In genomic region chr3:80190051-80190450, GRCh38 we compare ENCODE assay signal across 12 cellular contexts.
A peak's percentile ranks its signal among the peaks of the same experiment; 100 is the strongest.
DNase-seq lines count a peak whose midpoint lies in the region; ATAC-seq and TF ChIP-seq lines count a peak whose summit lies in the region.
"Had no signal": no experiment of that assay in that cellular context is flagged by ENCODE, and none has a peak within 500 bp of the region (broad histone marks: within the 10 kb centered on the region; RNA-seq: fewer than 3 reads in every experiment).

No MANE protein-coding gene starts in this region.

- no peak overlapping the region for H3K4ac ChIP-seq in neuronal stem cell (ENCODE audit: low read length)

- peaks cover 7% of the 10 kb centered on the region for H3K4me1 Mint-ChIP-seq in GM23338
- H3K4me1 Mint-ChIP-seq: activated CD4-positive, alpha-beta T cell treated with anti-CD3 and anti-CD28 coated beads for 36 hours; activated naive CD4-positive, alpha-beta T cell treated with anti-CD3 and anti-CD28 coated beads, Interleukin-2, amount 10 ng/mL, durations not matched to agents 7 days and 5 days; stimulated activated naive CD8-positive, alpha-beta T cell treated with anti-CD3 and anti-CD28 coated beads, Interleukin-15, amount 100 ng/mL, for 72 hours had no signal

- no peak overlapping the region for H2BK15ac ChIP-seq in neuronal stem cell (ENCODE audit: low read length)

- H3K27me3 ChIP-seq in GM23338 (ENCODE audit: insufficient read depth) (no peaks in the 10 kb centered on the region), neuronal stem cell (ENCODE audit: control insufficient read depth in 3 of 3, insufficient read depth in 3 of 3, low read depth in 1 of 3, low read length in 3 of 3) (no peaks in the 10 kb centered on the region)

- no CpG with 5 or more reads among the region's 3 CpGs for WGBS in neuronal stem cell (ENCODE audit: extremely low coverage in 2 of 2, insufficient read length in 2 of 2, insufficient replicate concordance in 1 of 2), 2 donors

- no peak overlapping the region for H3K18ac ChIP-seq in neuronal stem cell (ENCODE audit: low read length)

- no peaks in the 10 kb centered on the region for H3K9me3 Mint-ChIP-seq in GM23338

- H4K91ac ChIP-seq in neuronal stem cell (ENCODE audit: low read depth, low read length, poor library complexity) = no peak overlapping the region

- no peak overlapping the region for H2BK120ac ChIP-seq in neuronal stem cell (ENCODE audit: low read depth, low read length)

- H3K9ac ChIP-seq in neuronal stem cell (ENCODE audit: low read depth, low read length, poor library complexity) = no peak overlapping the region

- no peak overlapping the region for H3K23ac ChIP-seq in neuronal stem cell (ENCODE audit: low read depth, low read length, poor library complexity)

- ATAC-seq in GM23338 (peak; percentile 56; the same call in 2 of the 3 replicates), esophagus mucosa (no peak)
- ATAC-seq: activated CD4-positive, alpha-beta T cell treated with anti-CD3 and anti-CD28 coated beads for 36 hours; stimulated activated naive CD8-positive, alpha-beta T cell treated with anti-CD3 and anti-CD28 coated beads, Interleukin-15, amount 100 ng/mL, for 72 hours had no signal

- H3K27ac ChIP-seq in GM23338 (ENCODE audit: low read depth) (no peak overlapping the region), epithelial cell of prostate (peak overlapping the region; percentile 24), neuronal stem cell (replicated peaks; ENCODE audit: low read length) (no peak overlapping the region)

- no peak for TF ChIP-seq CTCF in GM23338 (conservative IDR thresholded peaks at IDR 0.05; ENCODE audit: low read depth in 2 of 2)

- H2AFZ ChIP-seq in GM23338 = no peak overlapping the region
- H2AFZ ChIP-seq in neuronal stem cell (ENCODE audit: low read length) = peak overlapping the region; percentile 40

- H3F3A ChIP-seq in GM23338 (replicated peaks; ENCODE audit: low read depth) = no peaks in the 10 kb centered on the region

- no peaks in the 10 kb centered on the region for H3K36me3 Mint-ChIP-seq in GM23338 (ENCODE audit: low read depth)
- H3K36me3 Mint-ChIP-seq: activated naive CD4-positive, alpha-beta T cell treated with anti-CD3 and anti-CD28 coated beads, Interleukin-2, amount 10 ng/mL, durations not matched to agents 7 days and 5 days had no signal

- no peaks in the 10 kb centered on the region for H3K79me1 ChIP-seq in neuronal stem cell (ENCODE audit: low read depth, low read length)

- H3K4me3 ChIP-seq in GM23338 = no peak overlapping the region
- H3K4me3 ChIP-seq in neuronal stem cell (ENCODE audit: low read length in 2 of 2) = no peak overlapping the region

- H2AK5ac ChIP-seq in neuronal stem cell (ENCODE audit: low read depth, low read length) = no peak overlapping the region

- no peak overlapping the region for H2BK5ac ChIP-seq in neuronal stem cell (ENCODE audit: low read length)

- peak overlapping the region; percentile 17 for H3K27ac Mint-ChIP-seq in GM23338
- H3K27ac Mint-ChIP-seq: activated CD4-positive, alpha-beta T cell treated with anti-CD3 and anti-CD28 coated beads for 36 hours; activated naive CD4-positive, alpha-beta T cell treated with anti-CD3 and anti-CD28 coated beads, Interleukin-2, amount 10 ng/mL, durations not matched to agents 7 days and 5 days; stimulated activated naive CD8-positive, alpha-beta T cell treated with anti-CD3 and anti-CD28 coated beads, Interleukin-15, amount 100 ng/mL, for 72 hours had no signal

- no peaks in the 10 kb centered on the region for H3K79me2 ChIP-seq in GM23338 (replicated peaks; ENCODE audit: insufficient read depth)

- H4K20me1 ChIP-seq in GM23338 (replicated peaks; ENCODE audit: insufficient read depth) = no peaks in the 10 kb centered on the region

- H3K9me3 ChIP-seq in neuronal stem cell (replicated peaks in 1 of 2; ENCODE audit: control insufficient read depth in 2 of 2, insufficient read depth in 1 of 2, low read depth in 1 of 2, low read length in 2 of 2) = no peaks in the 10 kb centered on the region

- no peak overlapping the region for H3K14ac ChIP-seq in neuronal stem cell (ENCODE audit: low read length)

- DNase-seq in GM23338 (ENCODE audit: low spot score) (peak; percentile 24), RPMI7951 (ENCODE audit: low read depth) (peak; percentile 48), epithelial cell of prostate (ENCODE audit: low read depth, low spot score) (peak; percentile 77), neuronal stem cell (ENCODE audit: low spot score) (no peak), NCI-H1048 (lab: John Stamatoyannopoulos, UW) (no peak), mesenteric fat pad (ENCODE audit: low spot score) (no peak), NCI-H146 treated with DMSO at 0.1 percent for 48 hours (lab: John Stamatoyannopoulos, UW; ENCODE audit: unreplicated experiment) (no peak)
- DNase-seq: activated CD4-positive, alpha-beta T cell treated with anti-CD3 and anti-CD28 coated beads for 36 hours; activated naive CD4-positive, alpha-beta T cell treated with anti-CD3 and anti-CD28 coated beads, Interleukin-2, amount 10 ng/mL, durations not matched to agents 7 days and 5 days; NCI-H187 treated with DMSO at 0.1 percent for 48 hours; stimulated activated naive CD8-positive, alpha-beta T cell treated with anti-CD3 and anti-CD28 coated beads, Interleukin-15, amount 100 ng/mL, for 72 hours had no signal

- no peaks in the 10 kb centered on the region; the same call in 1 of the 2 replicates for H3K4me1 ChIP-seq in GM23338 (ENCODE audit: insufficient read depth)
- H3K4me1 ChIP-seq in neuronal stem cell (ENCODE audit: control insufficient read depth in 2 of 2, insufficient read depth in 1 of 2, low read depth in 1 of 2, low read length in 2 of 2) = no peaks in the 10 kb centered on the region

- no peak overlapping the region for H3K4me3 Mint-ChIP-seq in GM23338
- H3K4me3 Mint-ChIP-seq: activated CD4-positive, alpha-beta T cell treated with anti-CD3 and anti-CD28 coated beads for 36 hours; activated naive CD4-positive, alpha-beta T cell treated with anti-CD3 and anti-CD28 coated beads, Interleukin-2, amount 10 ng/mL, durations not matched to agents 7 days and 5 days; stimulated activated naive CD8-positive, alpha-beta T cell treated with anti-CD3 and anti-CD28 coated beads, Interleukin-15, amount 100 ng/mL, for 72 hours had no signal

- H4K8ac ChIP-seq in neuronal stem cell (ENCODE audit: low read depth, low read length) = no peak overlapping the region

- no peak overlapping the region for H2BK12ac ChIP-seq in neuronal stem cell (ENCODE audit: low read length)

- no peak overlapping the region for H3K4me2 ChIP-seq in GM23338
- no peak overlapping the region for H3K4me2 ChIP-seq in neuronal stem cell (ENCODE audit: insufficient read depth, low read length, poor library complexity, severe bottlenecking)

- H3K9me2 ChIP-seq in GM23338 (ENCODE audit: insufficient read depth) = no peaks in the 10 kb centered on the region

- no peaks in the 10 kb centered on the region for H3K27me3 Mint-ChIP-seq in GM23338 (ENCODE audit: insufficient read depth, low read depth, poor library complexity)
- H3K27me3 Mint-ChIP-seq: activated CD4-positive, alpha-beta T cell treated with anti-CD3 and anti-CD28 coated beads for 36 hours; activated naive CD4-positive, alpha-beta T cell treated with anti-CD3 and anti-CD28 coated beads, Interleukin-2, amount 10 ng/mL, durations not matched to agents 7 days and 5 days; stimulated activated naive CD8-positive, alpha-beta T cell treated with anti-CD3 and anti-CD28 coated beads, Interleukin-15, amount 100 ng/mL, for 72 hours had no signal

- no peaks in the 10 kb centered on the region for H3K36me3 ChIP-seq in GM23338 (ENCODE audit: insufficient read depth)
- no peaks in the 10 kb centered on the region for H3K36me3 ChIP-seq in neuronal stem cell (replicated peaks in 1 of 2; ENCODE audit: control insufficient read depth in 2 of 2, insufficient read depth in 2 of 2, low read length in 2 of 2)

TF ChIP-seq in GM23338, 12 proteins besides CTCF, POLR2A, EP300 and RAD21 (continues in another document):
- TF ChIP-seq EZH2 (IDR thresholded peaks at IDR 0.05; ENCODE audit: low read depth, unreplicated experiment) (no peak), REST (IDR thresholded peaks at IDR 0.05; ENCODE audit: unreplicated experiment) (no peak), CREB1 (CRISPR knock-in tag; IDR thresholded peaks at IDR 0.05; ENCODE audit: low read depth) (no peak), ETS1 (IDR thresholded peaks at IDR 0.05) (no peak)

Comparison
In these comparisons a context has a peak if more than half of its experiments do, and no peak if none do; other contexts are left out.
1. DNase-seq: peak in GM23338 (single experiment), RPMI7951 (single experiment) and epithelial cell of prostate (single experiment); none in neuronal stem cell (single experiment), NCI-H1048 (single experiment), mesenteric fat pad (single experiment) and NCI-H146 treated with DMSO at 0.1 percent for 48 hours (single experiment).